In the genomic region with DNA sequence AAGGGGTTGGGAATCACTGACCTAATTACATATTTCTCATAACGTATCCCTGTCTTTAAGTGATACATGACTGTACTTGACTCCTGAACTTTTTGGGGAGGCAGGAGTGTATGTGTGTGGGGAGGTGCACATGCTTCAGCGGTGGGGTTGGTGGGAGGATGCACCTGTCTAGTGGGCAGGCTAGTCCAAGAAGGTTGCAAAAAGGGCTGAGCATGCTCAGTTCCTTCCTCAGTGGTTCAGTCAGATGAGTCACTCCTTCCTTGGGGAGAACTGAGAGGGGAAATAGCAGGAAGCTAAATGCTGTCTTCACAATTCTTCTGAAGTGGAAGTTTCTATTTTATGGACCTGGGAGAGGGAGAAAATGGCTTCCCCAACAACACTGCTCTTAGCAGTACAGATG, we compare ENCODE assay signal across 12 cellular contexts. TPM values are rescaled to one million over a fixed set of nuclear protein-coding genes. Genes with fewer than 3 reads are reported as not detected.
DNase-seq lines count a peak whose midpoint lies in the region; ATAC-seq and TF ChIP-seq lines count a peak whose summit lies in the region.
"Had no signal": no experiment of that assay in that cellular context is flagged by ENCODE, and none has a peak within 500 bp of the region (broad histone marks: within the 10 kb centered on the region; RNA-seq: fewer than 3 reads in every experiment).

No MANE protein-coding gene starts in this region.

- H3K27me3 Mint-ChIP-seq in chondrocyte (ENCODE audit: low read depth), result no peaks in the 10 kb centered on the region
- no peaks in the 10 kb centered on the region for H3K27me3 Mint-ChIP-seq in effector memory CD8-positive, alpha-beta T cell

- H3K27ac Mint-ChIP-seq in chondrocyte (ENCODE audit: unreplicated experiment), result peak overlapping the region; percentile 99
- H3K27ac Mint-ChIP-seq in effector memory CD8-positive, alpha-beta T cell, result no peak overlapping the region

- H3K27ac ChIP-seq in gastroesophageal sphincter, result no peak overlapping the region

- peaks cover 0 to 14% (median 0%) of the 10 kb centered on the region in 3 donors for H3K4me1 ChIP-seq in gastroesophageal sphincter

- no peak for TF ChIP-seq EP300 in gastroesophageal sphincter (IDR thresholded peaks at IDR 0.05)

- TF ChIP-seq CTCF in chondrocyte (IDR thresholded peaks at IDR 0.05), result no peak
- TF ChIP-seq CTCF in gastroesophageal sphincter (IDR thresholded peaks at IDR 0.05), result no peak

- no peak for ATAC-seq in GM19328 (IDR thresholded peaks at IDR 0.05; ENCODE audit: unreplicated experiment)
- no peak for ATAC-seq in gastroesophageal sphincter
- no peak for ATAC-seq in effector memory CD8-positive, alpha-beta T cell (replicated peaks)

- DNase-seq in SIG-M5 treated with dmso at 0.1 percent for 504 hours (lab: John Stamatoyannopoulos, UW; ENCODE audit: unreplicated experiment), result peak; percentile 72
- DNase-seq in SIG-M5 (lab: John Stamatoyannopoulos, UW), result no peak
- peak; percentile 22 for DNase-seq in NK-92 (lab: John Stamatoyannopoulos, UW; ENCODE audit: unreplicated experiment)
- DNase-seq in chondrocyte (ENCODE audit: low spot score), result no peak
- DNase-seq in stimulated activated CD8-positive, alpha-beta memory T cell treated with anti-CD3 and anti-CD28 coated beads, Interleukin-4, amount 100 ng/mL, for 48 hours, result peak; percentile 37
- DNase-seq in effector memory CD8-positive, alpha-beta T cell, result no peak
- DNase-seq: 8988T; activated naive CD4-positive, alpha-beta T cell; immature natural killer cell; NCI-H748 treated with DMSO at 0.1 percent for 48 hours had no signal

- H3K4me3 Mint-ChIP-seq in chondrocyte (ENCODE audit: unreplicated experiment), result no peak overlapping the region
- H3K4me3 Mint-ChIP-seq in effector memory CD8-positive, alpha-beta T cell, result no peak overlapping the region
- H3K4me3 Mint-ChIP-seq: immature natural killer cell had no signal

- no peaks in the 10 kb centered on the region for H3K9me3 Mint-ChIP-seq in chondrocyte (ENCODE audit: low read depth)
- no peaks in the 10 kb centered on the region for H3K9me3 Mint-ChIP-seq in effector memory CD8-positive, alpha-beta T cell
- H3K9me3 Mint-ChIP-seq: immature natural killer cell had no signal

- H3K36me3 ChIP-seq in gastroesophageal sphincter, result no peaks in the 10 kb centered on the region

- H3K36me3 Mint-ChIP-seq in chondrocyte (ENCODE audit: low read depth), result no peaks in the 10 kb centered on the region
- H3K36me3 Mint-ChIP-seq in effector memory CD8-positive, alpha-beta T cell (ENCODE audit: insufficient read depth), result peaks cover 11% of the 10 kb centered on the region

- peaks cover 66% of the 10 kb centered on the region for H3K4me1 Mint-ChIP-seq in chondrocyte (ENCODE audit: low read depth)
- peaks cover 23 to 28% of the 10 kb centered on the region in 2 donors for H3K4me1 Mint-ChIP-seq in effector memory CD8-positive, alpha-beta T cell (ENCODE audit: low read depth in 2 of 2)

- no peaks in the 10 kb centered on the region for H3K27me3 ChIP-seq in gastroesophageal sphincter

- H3K9me3 ChIP-seq in gastroesophageal sphincter, result no peaks in the 10 kb centered on the region

- WGBS in gastroesophageal sphincter (ENCODE audit: low coverage in 1 of 2), 2 donors, result no CpG with 5 or more reads among the region's 2 CpGs

- TF ChIP-seq POLR2A in gastroesophageal sphincter (IDR thresholded peaks at IDR 0.05), result no peak

- no peak overlapping the region for H3K4me3 ChIP-seq in gastroesophageal sphincter

RNA-seq across cellular contexts. Expression of gene AP4E1, which starts 24.6 kb away (rescaled TPM):
- total RNA-seq in chondrocyte (12.0 to 13.2 TPM (median 13.1 TPM) in 3 replicates), gastroesophageal sphincter (10 to 100 TPM; 10.6 to 18.5 (median 14.0) TPM)

Comparison
In these comparisons a context has a peak if more than half of its experiments do, and no peak if none do; other contexts are left out.
1. DNase-seq: peak in SIG-M5 treated with dmso at 0.1 percent for 504 hours (single experiment), NK-92 (single experiment) and stimulated activated CD8-positive, alpha-beta memory T cell treated with anti-CD3 and anti-CD28 coated beads, Interleukin-4, amount 100 ng/mL, for 48 hours (single experiment); none in SIG-M5 (single experiment), chondrocyte (single experiment) and effector memory CD8-positive, alpha-beta T cell (0 of 3).